15 cellular contexts compared by ENCODE assay signal in the genomic region with DNA sequence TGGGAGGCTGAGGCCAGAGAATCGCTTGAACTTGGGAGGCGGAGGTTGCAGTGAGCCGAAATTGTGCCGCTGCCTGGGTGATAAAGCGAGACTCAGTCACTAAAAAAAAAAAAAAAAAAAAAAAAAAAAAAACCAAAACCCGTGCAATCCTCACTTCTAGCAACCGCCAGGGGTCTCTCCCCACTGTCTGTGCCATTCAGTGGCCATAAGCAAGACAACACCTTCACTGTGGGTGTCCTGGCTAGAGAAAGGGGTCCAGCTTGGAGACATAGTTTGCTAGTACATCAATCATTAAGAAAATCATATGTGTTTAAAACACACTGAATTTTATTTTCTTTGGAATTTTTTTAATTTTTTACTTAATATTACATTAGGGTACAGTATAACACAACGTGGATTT.
A peak's percentile ranks its signal among the peaks of the same experiment; 100 is the strongest.
DNase-seq lines count a peak whose midpoint lies in the region; ATAC-seq, FAIRE-seq and TF ChIP-seq lines count a peak whose summit lies in the region.
"Had no signal": no experiment of that assay in that cellular context is flagged by ENCODE, and none has a peak within 500 bp of the region (broad histone marks: within the 10 kb centered on the region; RNA-seq: fewer than 3 reads in every experiment).

No MANE protein-coding gene starts in this region.

- no peaks in the 10 kb centered on the region for H3K9me2 ChIP-seq in OCI-LY1 (ENCODE audit: low read depth, low read length)

- H2AFZ ChIP-seq in OCI-LY1 (ENCODE audit: low read length): no peak overlapping the region

- H3F3A ChIP-seq in OCI-LY1 (ENCODE audit: insufficient read depth, low read length): no peaks in the 10 kb centered on the region

- ATAC-seq in heart right ventricle: no peak

- DNase-seq in AG04450 (ENCODE audit: low read depth, low spot score) (no peak), endodermal cell (peak; percentile 81), heart right ventricle (no peak), T1000 (lab: John Stamatoyannopoulos, UW) (no peak), HTR-8/SVneo (ENCODE audit: insufficient read length, low spot score) (no peak)
- no peak for DNase-seq in activated T-helper 2 cell treated with anti-CD3 and anti-CD28 coated beads, Interferon-gamma antibody, Interleukin-2, Interleukin-4, amounts not matched to agents 10 μg/mL and 5 μg/mL and 100 μg/mL, durations not matched to agents 14 hours and 24 hours and 36 hours (ENCODE audit: low spot score)
- DNase-seq: activated CD4-positive, CD25-positive, alpha-beta regulatory T cell treated with anti-CD3 and anti-CD28 coated beads, Interleukin-2, amount 50 U/mL, for 72 hours; cerebellar nuclear complex; NCI-H2107; upper lobe of right lung had no signal

- H3K9ac ChIP-seq in OCI-LY1 (ENCODE audit: low read length) (no peak overlapping the region), endodermal cell (ENCODE audit: extremely low read depth, low read length, poor library complexity, severe bottlenecking) (no peak overlapping the region)

- H3K27me3 ChIP-seq in AG04450 (ENCODE audit: control insufficient read depth, insufficient read depth, low read length) (peaks cover 2% of the 10 kb centered on the region), OCI-LY1 (ENCODE audit: insufficient read depth, low read length) (no peaks in the 10 kb centered on the region), endodermal cell (ENCODE audit: control insufficient read depth, insufficient read depth, low read length, poor library complexity, severe bottlenecking) (no peaks in the 10 kb centered on the region), heart right ventricle (peaks cover 0 to 19% (median 5%) of the 10 kb centered on the region in 7 donors)

- POLR2A ChIA-PET in AG04450 (lab: Yijun Ruan, JAX): interaction anchor here (0.6 kb wide), 1 partner anchor 67 kb away, joined by 3 read pairs; no protein-coding TSS in a partner anchor

- no peaks in the 10 kb centered on the region for H3K27me3 Mint-ChIP-seq in endodermal cell (ENCODE audit: insufficient read depth)
- peaks cover 6% of the 10 kb centered on the region for H3K27me3 Mint-ChIP-seq in activated T-helper 2 cell treated with anti-CD3 and anti-CD28 coated beads, Interferon-gamma antibody, Interleukin-2, Interleukin-4, amounts not matched to agents 10 μg/mL and 5 μg/mL and 100 μg/mL, durations not matched to agents 14 hours and 24 hours and 36 hours (ENCODE audit: low read depth)
- H3K27me3 Mint-ChIP-seq: IgD-negative memory B cell had no signal

- intact Hi-C loops in heart right ventricle (cut with DNase I): no loop called here
- intact Hi-C loops in activated T-helper 2 cell treated with anti-CD3 and anti-CD28 coated beads, Interferon-gamma antibody, Interleukin-2, Interleukin-4, amounts not matched to agents 10 μg/mL and 5 μg/mL and 100 μg/mL, durations not matched to agents 14 hours and 24 hours and 36 hours (cut with micrococcal nuclease): no loop called here

- CTCF ChIA-PET in AG04450 (lab: Charles Lee): interaction anchor here (0.6 to 2.8 kb wide), 28 partner anchors 10 to 659 kb away, joined by 3 to 38 read pairs (median 4); no protein-coding TSS in a partner anchor

- no peak overlapping the region for H3K27ac ChIP-seq in AG04450 (ENCODE audit: low read depth, low read length)
- H3K27ac ChIP-seq in OCI-LY1 (ENCODE audit: low read depth, low read length, poor library complexity, severe bottlenecking): no peak overlapping the region
- H3K27ac ChIP-seq in endodermal cell (ENCODE audit: low read depth, low read length): no peak overlapping the region
- H3K27ac ChIP-seq in heart right ventricle: no peak overlapping the region
- H3K27ac ChIP-seq: upper lobe of right lung had no signal

- H3K36me3 Mint-ChIP-seq in endodermal cell (ENCODE audit: low read depth): no peaks in the 10 kb centered on the region
- H3K36me3 Mint-ChIP-seq in activated T-helper 2 cell treated with anti-CD3 and anti-CD28 coated beads, Interferon-gamma antibody, Interleukin-2, Interleukin-4, amounts not matched to agents 10 μg/mL and 5 μg/mL and 100 μg/mL, durations not matched to agents 14 hours and 24 hours and 36 hours (ENCODE audit: low read depth): no peaks in the 10 kb centered on the region
- H3K36me3 Mint-ChIP-seq: IgD-negative memory B cell had no signal

- H3K9me3 Mint-ChIP-seq in endodermal cell: no peaks in the 10 kb centered on the region
- no peaks in the 10 kb centered on the region for H3K9me3 Mint-ChIP-seq in activated T-helper 2 cell treated with anti-CD3 and anti-CD28 coated beads, Interferon-gamma antibody, Interleukin-2, Interleukin-4, amounts not matched to agents 10 μg/mL and 5 μg/mL and 100 μg/mL, durations not matched to agents 14 hours and 24 hours and 36 hours
- H3K9me3 Mint-ChIP-seq: IgD-negative memory B cell, nephron progenitor cell had no signal

- WGBS in endodermal cell (ENCODE audit: insufficient coverage in 1 of 2, insufficient read length in 1 of 2), 2 experiments: 65 to 100% methylated on average over 1 to 8 of the region's 8 CpGs
- WGBS in heart right ventricle, 2 donors: 59 to 71% methylated on average over 8 of the region's 8 CpGs

- TF ChIP-seq CTCF in AG04450 (IDR thresholded peaks at IDR 0.05; ENCODE audit: low read depth, low read length) (peak; percentile 61), GM12873 (IDR thresholded peaks at IDR 0.05; ENCODE audit: insufficient read depth, low read depth, low read length, missing control alignments) (peak; percentile 52), OCI-LY1 (IDR thresholded peaks at IDR 0.05; ENCODE audit: low read length) (peak; percentile 32), endodermal cell (conservative IDR thresholded peaks at IDR 0.05) (peak; percentile 54), heart right ventricle (IDR thresholded peaks at IDR 0.05) (no peak)

- H4K20me1 ChIP-seq in OCI-LY1 (ENCODE audit: insufficient read depth, low read length): no peaks in the 10 kb centered on the region

- H3K4me1 Mint-ChIP-seq in endodermal cell: peaks cover 4% of the 10 kb centered on the region
- H3K4me1 Mint-ChIP-seq in activated T-helper 2 cell treated with anti-CD3 and anti-CD28 coated beads, Interferon-gamma antibody, Interleukin-2, Interleukin-4, amounts not matched to agents 10 μg/mL and 5 μg/mL and 100 μg/mL, durations not matched to agents 14 hours and 24 hours and 36 hours (ENCODE audit: low read depth): no peaks in the 10 kb centered on the region

- no peak for FAIRE-seq in HTR-8/SVneo (lab: Jason Lieb, UNC)
- FAIRE-seq: keratinocyte had no signal

- no peaks in the 10 kb centered on the region for H3K79me2 ChIP-seq in OCI-LY1 (ENCODE audit: insufficient read depth, low read length)

- no peaks in the 10 kb centered on the region for H3K9me3 ChIP-seq in AG04450 (ENCODE audit: control insufficient read depth, insufficient read depth, low read length)
- H3K9me3 ChIP-seq in OCI-LY1 (ENCODE audit: low read length): no peaks in the 10 kb centered on the region
- no peaks in the 10 kb centered on the region for H3K9me3 ChIP-seq in endodermal cell (ENCODE audit: control insufficient read depth, low read length)
- no peaks in the 10 kb centered on the region for H3K9me3 ChIP-seq in heart right ventricle
- H3K9me3 ChIP-seq: upper lobe of right lung had no signal

- no peak overlapping the region for H3K4me3 ChIP-seq in AG04450 (ENCODE audit: low read depth, low read length)
- no peak overlapping the region for H3K4me3 ChIP-seq in OCI-LY1 (ENCODE audit: low read depth, low read length, poor library complexity, severe bottlenecking)
- H3K4me3 ChIP-seq in endodermal cell (ENCODE audit: low read length): no peak overlapping the region
- no peak overlapping the region for H3K4me3 ChIP-seq in heart right ventricle
- H3K4me3 ChIP-seq: upper lobe of right lung had no signal

- H3K4me3 Mint-ChIP-seq in endodermal cell: no peak overlapping the region
- H3K4me3 Mint-ChIP-seq in activated T-helper 2 cell treated with anti-CD3 and anti-CD28 coated beads, Interferon-gamma antibody, Interleukin-2, Interleukin-4, amounts not matched to agents 10 μg/mL and 5 μg/mL and 100 μg/mL, durations not matched to agents 14 hours and 24 hours and 36 hours (ENCODE audit: low read depth): no peak overlapping the region
- H3K4me3 Mint-ChIP-seq: nephron progenitor cell had no signal

- no peak overlapping the region for H3K4me2 ChIP-seq in OCI-LY1 (ENCODE audit: low read length)

- no peak overlapping the region for H3K27ac Mint-ChIP-seq in endodermal cell
- no peak overlapping the region for H3K27ac Mint-ChIP-seq in activated T-helper 2 cell treated with anti-CD3 and anti-CD28 coated beads, Interferon-gamma antibody, Interleukin-2, Interleukin-4, amounts not matched to agents 10 μg/mL and 5 μg/mL and 100 μg/mL, durations not matched to agents 14 hours and 24 hours and 36 hours
- H3K27ac Mint-ChIP-seq: nephron progenitor cell had no signal

- H3K4me1 ChIP-seq in OCI-LY1 (ENCODE audit: insufficient read depth, low read length, severe bottlenecking): no peaks in the 10 kb centered on the region
- no peaks in the 10 kb centered on the region for H3K4me1 ChIP-seq in endodermal cell (ENCODE audit: control insufficient read depth, insufficient read depth, low read length)
- no peaks in the 10 kb centered on the region for H3K4me1 ChIP-seq in heart right ventricle
- H3K4me1 ChIP-seq: upper lobe of right lung had no signal

- H3K36me3 ChIP-seq in OCI-LY1 (ENCODE audit: insufficient read depth, low read length) (no peaks in the 10 kb centered on the region), endodermal cell (ENCODE audit: control insufficient read depth, insufficient read depth, low read length) (no peaks in the 10 kb centered on the region), heart right ventricle (no peaks in the 10 kb centered on the region)
- H3K36me3 ChIP-seq: upper lobe of right lung had no signal

Comparison
In these comparisons a context has a peak if more than half of its experiments do, and no peak if none do; other contexts are left out.
1. CTCF ChIP-seq: peak in AG04450 (single experiment), GM12873 (single experiment), OCI-LY1 (single experiment) and endodermal cell (single experiment); none in heart right ventricle (0 of 9).